In genomic region chr11:59680287-59681154, GRCh38 we compare ENCODE assay signal across 8 cellular contexts. TPM values are rescaled to one million over a fixed set of nuclear protein-coding genes. Genes with fewer than 3 reads are reported as not detected.
DNase-seq lines count a peak whose midpoint lies in the region; ATAC-seq and TF ChIP-seq lines count a peak whose summit lies in the region.

No MANE protein-coding gene starts in this region.

- peak; percentile 91 for ATAC-seq in GM18858 (IDR thresholded peaks at IDR 0.05; ENCODE audit: unreplicated experiment)
- ATAC-seq in HG03060 (IDR thresholded peaks at IDR 0.05; ENCODE audit: low read depth, unreplicated experiment), result peak; percentile 60

- peak; percentile 97 for TF ChIP-seq CTCF in AG10803 (conservative IDR thresholded peaks at IDR 0.05; ENCODE audit: low read length)

- peak; percentile 82 for DNase-seq in AG10803 (ENCODE audit: low read depth)
- DNase-seq in NCI-H345 treated with DMSO at 0.1 percent for 48 hours (lab: John Stamatoyannopoulos, UW; ENCODE audit: unreplicated experiment), result peak; percentile 35
- DNase-seq in activated CD4-positive, alpha-beta T cell treated with anti-CD3 and anti-CD28 coated beads for 1 hour, result peak; percentile 47
- peak; percentile 71 for DNase-seq in dedifferentiated amniotic fluid mesenchymal stem cell (ENCODE audit: extremely low spot score)
- DNase-seq in lung microvascular endothelial cell (ENCODE audit: low read depth in 2 of 2), result peak; percentile 83 to 87
- peak; percentile 14 to 28 for DNase-seq in stimulated activated CD8-positive, alpha-beta memory T cell treated with anti-CD3 and anti-CD28 coated beads, Interleukin-4, amount 100 ng/mL, for 4 hours (ENCODE audit: low read depth in 2 of 2, low spot score in 1 of 2)

- H3K4me3 ChIP-seq in AG10803 (ENCODE audit: low read length), result no peak overlapping the region

RNA-seq across cellular contexts. Expression of gene PATL1, which starts 11.7 kb away (rescaled TPM):
- total RNA-seq in lung microvascular endothelial cell, result 4.4 and 8.9 TPM in 2 replicates

RNA-seq across cellular contexts. Expression of gene OR10V1, which starts 33.1 kb away (rescaled TPM):
- not detected in 2 replicates for total RNA-seq in lung microvascular endothelial cell

Comparison
In these comparisons a context has a peak if more than half of its experiments do, and no peak if none do; other contexts are left out.
1. DNase-seq: peak in every context shown above with its lines; median percentile 85 in lung microvascular endothelial cell; 82 in AG10803; 71 in dedifferentiated amniotic fluid mesenchymal stem cell; 47 in activated CD4-positive, alpha-beta T cell treated with anti-CD3 and anti-CD28 coated beads for 1 hour; 35 in NCI-H345 treated with DMSO at 0.1 percent for 48 hours; 21 in stimulated activated CD8-positive, alpha-beta memory T cell treated with anti-CD3 and anti-CD28 coated beads, Interleukin-4, amount 100 ng/mL, for 4 hours.